In the genomic region with DNA sequence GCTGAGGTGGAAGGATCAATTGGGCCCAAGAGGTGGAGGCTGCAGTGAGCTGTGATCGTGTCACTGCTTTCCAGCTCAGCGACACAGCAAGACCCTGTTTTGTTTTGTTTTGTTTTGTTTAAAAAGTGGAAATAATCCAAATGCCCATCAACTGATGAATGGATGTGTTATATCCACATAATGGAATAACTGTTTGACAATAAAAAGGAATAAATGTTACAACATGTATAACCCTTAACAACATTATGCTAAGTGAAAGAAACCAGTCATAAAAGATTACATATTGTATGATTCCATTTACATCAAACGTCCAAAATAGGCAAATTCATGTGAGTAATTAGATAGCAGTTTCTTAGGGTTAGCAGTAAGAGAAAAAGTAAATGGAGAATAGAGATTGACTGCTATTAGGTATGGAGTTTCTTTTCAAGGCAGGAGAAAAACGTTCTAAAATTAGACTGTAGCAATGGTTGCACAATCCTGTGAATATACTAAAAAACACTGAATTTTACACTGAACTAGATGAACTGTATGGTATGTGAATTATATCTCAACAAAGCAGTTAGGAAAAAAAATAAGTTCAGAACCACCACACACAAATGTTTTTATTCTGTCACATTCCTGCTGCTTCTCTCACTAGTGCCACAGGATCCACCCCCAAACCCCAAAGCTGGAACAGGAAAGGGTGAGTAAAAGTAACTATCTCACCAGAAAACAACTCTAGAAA, we compare ENCODE assay signal across 1 cellular context.
TF ChIP-seq lines count a peak whose summit lies in the region.

No MANE protein-coding gene starts in this region.

TF ChIP-seq in GM23338, 12 proteins besides CTCF, POLR2A, EP300 and RAD21 (continued from another document):
- TF ChIP-seq, protein P1, sequence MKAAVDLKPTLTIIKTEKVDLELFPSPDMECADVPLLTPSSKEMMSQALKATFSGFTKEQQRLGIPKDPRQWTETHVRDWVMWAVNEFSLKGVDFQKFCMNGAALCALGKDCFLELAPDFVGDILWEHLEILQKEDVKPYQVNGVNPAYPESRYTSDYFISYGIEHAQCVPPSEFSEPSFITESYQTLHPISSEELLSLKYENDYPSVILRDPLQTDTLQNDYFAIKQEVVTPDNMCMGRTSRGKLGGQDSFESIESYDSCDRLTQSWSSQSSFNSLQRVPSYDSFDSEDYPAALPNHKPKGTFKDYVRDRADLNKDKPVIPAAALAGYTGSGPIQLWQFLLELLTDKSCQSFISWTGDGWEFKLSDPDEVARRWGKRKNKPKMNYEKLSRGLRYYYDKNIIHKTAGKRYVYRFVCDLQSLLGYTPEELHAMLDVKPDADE (IDR thresholded peaks at IDR 0.05), result no peak
- TF ChIP-seq ZNF331 (CRISPR knock-in tag; IDR thresholded peaks at IDR 0.05; ENCODE audit: low read depth) (no peak), EZH2 (IDR thresholded peaks at IDR 0.05; ENCODE audit: low read depth, unreplicated experiment) (no peak), NANOG (IDR thresholded peaks at IDR 0.05; ENCODE audit: borderline replicate concordance) (no peak), POLR2AphosphoS5 (IDR thresholded peaks at IDR 0.05; ENCODE audit: low read depth) (no peak), ZNF114 (CRISPR knock-in tag; IDR thresholded peaks at IDR 0.05) (no peak), EZH2phosphoT487 (IDR thresholded peaks at IDR 0.05; ENCODE audit: unreplicated experiment) (no peak)
- TF ChIP-seq, protein P2, sequence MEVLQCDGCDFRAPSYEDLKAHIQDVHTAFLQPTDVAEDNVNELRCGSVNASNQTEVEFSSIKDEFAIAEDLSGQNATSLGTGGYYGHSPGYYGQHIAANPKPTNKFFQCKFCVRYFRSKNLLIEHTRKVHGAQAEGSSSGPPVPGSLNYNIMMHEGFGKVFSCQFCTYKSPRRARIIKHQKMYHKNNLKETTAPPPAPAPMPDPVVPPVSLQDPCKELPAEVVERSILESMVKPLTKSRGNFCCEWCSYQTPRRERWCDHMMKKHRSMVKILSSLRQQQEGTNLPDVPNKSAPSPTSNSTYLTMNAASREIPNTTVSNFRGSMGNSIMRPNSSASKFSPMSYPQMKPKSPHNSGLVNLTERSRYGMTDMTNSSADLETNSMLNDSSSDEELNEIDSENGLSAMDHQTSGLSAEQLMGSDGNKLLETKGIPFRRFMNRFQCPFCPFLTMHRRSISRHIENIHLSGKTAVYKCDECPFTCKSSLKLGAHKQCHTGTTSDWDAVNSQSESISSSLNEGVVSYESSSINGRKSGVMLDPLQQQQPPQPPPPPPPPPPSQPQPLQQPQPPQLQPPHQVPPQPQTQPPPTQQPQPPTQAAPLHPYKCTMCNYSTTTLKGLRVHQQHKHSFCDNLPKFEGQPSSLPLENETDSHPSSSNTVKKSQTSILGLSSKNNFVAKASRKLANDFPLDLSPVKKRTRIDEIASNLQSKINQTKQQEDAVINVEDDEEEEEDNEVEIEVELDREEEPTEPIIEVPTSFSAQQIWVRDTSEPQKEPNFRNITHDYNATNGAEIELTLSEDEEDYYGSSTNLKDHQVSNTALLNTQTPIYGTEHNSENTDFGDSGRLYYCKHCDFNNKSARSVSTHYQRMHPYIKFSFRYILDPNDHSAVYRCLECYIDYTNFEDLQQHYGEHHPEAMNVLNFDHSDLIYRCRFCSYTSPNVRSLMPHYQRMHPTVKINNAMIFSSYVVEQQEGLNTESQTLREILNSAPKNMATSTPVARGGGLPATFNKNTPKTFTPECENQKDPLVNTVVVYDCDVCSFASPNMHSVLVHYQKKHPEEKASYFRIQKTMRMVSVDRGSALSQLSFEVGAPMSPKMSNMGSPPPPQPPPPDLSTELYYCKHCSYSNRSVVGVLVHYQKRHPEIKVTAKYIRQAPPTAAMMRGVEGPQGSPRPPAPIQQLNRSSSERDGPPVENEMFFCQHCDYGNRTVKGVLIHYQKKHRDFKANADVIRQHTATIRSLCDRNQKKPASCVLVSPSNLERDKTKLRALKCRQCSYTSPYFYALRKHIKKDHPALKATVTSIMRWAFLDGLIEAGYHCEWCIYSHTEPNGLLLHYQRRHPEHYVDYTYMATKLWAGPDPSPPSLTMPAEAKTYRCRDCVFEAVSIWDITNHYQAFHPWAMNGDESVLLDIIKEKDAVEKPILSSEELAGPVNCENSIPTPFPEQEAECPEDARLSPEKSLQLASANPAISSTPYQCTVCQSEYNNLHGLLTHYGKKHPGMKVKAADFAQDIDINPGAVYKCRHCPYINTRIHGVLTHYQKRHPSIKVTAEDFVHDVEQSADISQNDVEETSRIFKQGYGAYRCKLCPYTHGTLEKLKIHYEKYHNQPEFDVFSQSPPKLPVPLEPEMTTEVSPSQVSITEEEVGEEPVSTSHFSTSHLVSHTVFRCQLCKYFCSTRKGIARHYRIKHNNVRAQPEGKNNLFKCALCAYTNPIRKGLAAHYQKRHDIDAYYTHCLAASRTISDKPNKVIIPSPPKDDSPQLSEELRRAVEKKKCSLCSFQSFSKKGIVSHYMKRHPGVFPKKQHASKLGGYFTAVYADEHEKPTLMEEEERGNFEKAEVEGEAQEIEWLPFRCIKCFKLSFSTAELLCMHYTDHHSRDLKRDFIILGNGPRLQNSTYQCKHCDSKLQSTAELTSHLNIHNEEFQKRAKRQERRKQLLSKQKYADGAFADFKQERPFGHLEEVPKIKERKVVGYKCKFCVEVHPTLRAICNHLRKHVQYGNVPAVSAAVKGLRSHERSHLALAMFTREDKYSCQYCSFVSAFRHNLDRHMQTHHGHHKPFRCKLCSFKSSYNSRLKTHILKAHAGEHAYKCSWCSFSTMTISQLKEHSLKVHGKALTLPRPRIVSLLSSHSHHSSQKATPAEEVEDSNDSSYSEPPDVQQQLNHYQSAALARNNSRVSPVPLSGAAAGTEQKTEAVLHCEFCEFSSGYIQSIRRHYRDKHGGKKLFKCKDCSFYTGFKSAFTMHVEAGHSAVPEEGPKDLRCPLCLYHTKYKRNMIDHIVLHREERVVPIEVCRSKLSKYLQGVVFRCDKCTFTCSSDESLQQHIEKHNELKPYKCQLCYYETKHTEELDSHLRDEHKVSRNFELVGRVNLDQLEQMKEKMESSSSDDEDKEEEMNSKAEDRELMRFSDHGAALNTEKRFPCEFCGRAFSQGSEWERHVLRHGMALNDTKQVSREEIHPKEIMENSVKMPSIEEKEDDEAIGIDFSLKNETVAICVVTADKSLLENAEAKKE (CRISPR knock-in tag; IDR thresholded peaks at IDR 0.05), result no peak
